ENCODE assay signal across 32 cellular contexts in the genomic region with DNA sequence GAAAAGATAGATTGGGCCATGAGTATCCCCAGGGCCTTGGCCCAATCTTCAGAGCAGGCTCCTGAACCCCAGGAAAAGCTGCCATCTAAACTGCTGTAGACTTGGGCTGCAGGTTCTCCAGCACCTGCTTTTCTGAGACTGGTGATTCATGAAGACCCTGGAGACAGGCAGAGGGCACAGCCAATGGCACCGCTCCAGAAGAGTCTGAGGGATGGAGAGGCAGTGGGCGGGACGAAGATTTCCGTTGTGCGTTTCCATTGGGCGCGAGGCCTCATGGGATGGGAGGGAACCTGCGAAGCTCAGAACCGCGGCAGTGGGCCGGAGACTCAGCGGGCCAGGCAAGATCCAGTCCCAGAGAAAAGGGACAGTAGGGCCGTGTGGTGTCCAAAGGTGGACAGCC.
"Had no signal": no experiment of that assay in that cellular context is flagged by ENCODE, and none has a peak within 500 bp of the region (broad histone marks: within the 10 kb centered on the region; RNA-seq: fewer than 3 reads in every experiment).

No MANE protein-coding gene starts in this region.

- H3K9me3 ChIP-seq: ascending aorta, colonic mucosa, gastrocnemius medialis had no signal

- DNase-seq: activated B cell treated with CpG ODN at 0.5 μM for 24 hours; activated CD4-positive, alpha-beta T cell treated with anti-CD3 and anti-CD28 coated beads for 48 hours; activated CD4-positive, alpha-beta T cell treated with anti-CD3 and anti-CD28 coated beads, Interleukin-2, amount 50 U/mL, for 1 hour; activated CD4-positive, alpha-beta T cell treated with anti-CD3 and anti-CD28 coated beads, Interleukin-2, amount 50 U/mL, for 48 hours; activated CD8-positive, alpha-beta memory T cell treated with anti-CD3 and anti-CD28 coated beads for 24 hours; activated CD8-positive, alpha-beta T cell treated with anti-CD3 and anti-CD28 coated beads for 36 hours; activated effector memory CD4-positive, alpha-beta T cell treated with Interleukin-2 at 50 U/mL for 16 hours; activated naive CD4-positive, alpha-beta T cell treated with anti-CD3 and anti-CD28 coated beads for 36 hours; activated naive CD8-positive, alpha-beta T cell treated with anti-CD3 and anti-CD28 coated beads, Interleukin-2, amount 10 ng/mL, durations not matched to agents 7 days and 5 days; activated T-cell treated with anti-CD3 and anti-CD28 coated beads, Interleukin-2, amount 50 U/mL, for 4 hours; central memory CD4-positive, alpha-beta T cell; cerebellar nuclear complex; colonic mucosa; effector memory CD4-positive, alpha-beta T cell; endodermal cell; foreskin keratinocyte; gastrocnemius medialis; glutamatergic neuron; heart left ventricle; T-helper 1 cell; T-helper 17 cell; T1000; WERI-Rb-1 had no signal

- H3K36me3 Mint-ChIP-seq: activated naive CD4-positive, alpha-beta T cell treated with anti-CD3 and anti-CD28 coated beads, Interleukin-2, amount 50 U/mL, for 24 hours; activated naive CD8-positive, alpha-beta T cell treated with anti-CD3 and anti-CD28 coated beads, Interleukin-2, amount 10 ng/mL, durations not matched to agents 7 days and 5 days; brain had no signal

- H3K36me3 ChIP-seq: ascending aorta, breast epithelium, cardiac muscle cell, colonic mucosa, gastrocnemius medialis, heart left ventricle, WERI-Rb-1 had no signal

- H3K4me1 ChIP-seq: ascending aorta, breast epithelium, colonic mucosa, foreskin keratinocyte, gastrocnemius medialis, heart left ventricle had no signal

- ATAC-seq: activated CD4-positive, CD25-positive, alpha-beta regulatory T cell treated with anti-CD3 and anti-CD28 coated beads, Interleukin-2, amount 50 U/mL, for 24 hours; activated CD8-positive, alpha-beta T cell treated with anti-CD3 and anti-CD28 coated beads for 36 hours; activated T-cell treated with anti-CD3 and anti-CD28 coated beads, Interleukin-2, amount 50 U/mL, for 4 hours; activated T-helper 17 cell treated with anti-CD3 and anti-CD28 coated beads, Interleukin-2, amount 50 U/mL, for 72 hours; esophagus mucosa; foreskin keratinocyte; gastrocnemius medialis; heart left ventricle; T-helper 17 cell had no signal

- H3K27ac ChIP-seq: ascending aorta, breast epithelium, cardiac muscle cell, colonic mucosa, foreskin keratinocyte, gastrocnemius medialis, heart left ventricle, WERI-Rb-1 had no signal

- H3K27ac Mint-ChIP-seq: activated B cell treated with CpG ODN at 0.5 μM for 24 hours; activated CD8-positive, alpha-beta T cell treated with anti-CD3 and anti-CD28 coated beads for 36 hours; activated naive CD4-positive, alpha-beta T cell treated with anti-CD3 and anti-CD28 coated beads for 36 hours; activated naive CD4-positive, alpha-beta T cell treated with anti-CD3 and anti-CD28 coated beads, Interleukin-2, amount 50 U/mL, for 24 hours; activated naive CD8-positive, alpha-beta T cell treated with anti-CD3 and anti-CD28 coated beads, Interleukin-2, amount 10 ng/mL, durations not matched to agents 7 days and 5 days; activated T-helper 17 cell treated with anti-CD3 and anti-CD28 coated beads, Interleukin-2, amount 50 U/mL, for 72 hours; brain; endodermal cell; T-helper 17 cell; T-helper 2 cell treated with Interferon-gamma antibody and Interleukin-4, amounts not matched to agents 5 μg/mL and 100 μg/mL, for 36 hours had no signal

- H3K27me3 ChIP-seq: ascending aorta, breast epithelium, cardiac muscle cell, colonic mucosa, foreskin keratinocyte, gastrocnemius medialis, heart left ventricle had no signal

- H3K9me3 Mint-ChIP-seq: activated naive CD4-positive, alpha-beta T cell treated with anti-CD3 and anti-CD28 coated beads, Interleukin-2, amount 50 U/mL, for 24 hours had no signal

- H3K4me3 ChIP-seq: ascending aorta, breast epithelium, cardiac muscle cell, colonic mucosa, gastrocnemius medialis, heart left ventricle had no signal
